Comparison of ENCODE assay signal across 1 cellular context in genomic region chr3:138560501-138560900, GRCh38.
A peak's percentile ranks its signal among the peaks of the same experiment; 100 is the strongest.
TF ChIP-seq lines count a peak whose summit lies in the region.

No MANE protein-coding gene starts in this region.

TF ChIP-seq in HepG2, 621 proteins besides CTCF, POLR2A, EP300 and RAD21:
- TF ChIP-seq FOXP1 (IDR thresholded peaks at IDR 0.05) = no peak
- TF ChIP-seq FOXP1 (CRISPR knock-in tag; IDR thresholded peaks at IDR 0.05) = no peak
- TF ChIP-seq THRA (CRISPR knock-in tag; IDR thresholded peaks at IDR 0.05; ENCODE audit: borderline replicate concordance) = peak; percentile 43; the same call in 1 of the 2 replicates
- no peak for TF ChIP-seq ZNF556 (CRISPR knock-in tag; IDR thresholded peaks at IDR 0.05; ENCODE audit: borderline replicate concordance)
- TF ChIP-seq ZNF782 (CRISPR knock-in tag; IDR thresholded peaks at IDR 0.05; ENCODE audit: borderline replicate concordance) = no peak
- TF ChIP-seq NAIF1 (CRISPR knock-in tag; IDR thresholded peaks at IDR 0.05; ENCODE audit: borderline replicate concordance) = no peak
- no peak for TF ChIP-seq HDAC2 (CRISPR knock-in tag; IDR thresholded peaks at IDR 0.05)
